ENCODE assay signal across 1 cellular context in the genomic region with DNA sequence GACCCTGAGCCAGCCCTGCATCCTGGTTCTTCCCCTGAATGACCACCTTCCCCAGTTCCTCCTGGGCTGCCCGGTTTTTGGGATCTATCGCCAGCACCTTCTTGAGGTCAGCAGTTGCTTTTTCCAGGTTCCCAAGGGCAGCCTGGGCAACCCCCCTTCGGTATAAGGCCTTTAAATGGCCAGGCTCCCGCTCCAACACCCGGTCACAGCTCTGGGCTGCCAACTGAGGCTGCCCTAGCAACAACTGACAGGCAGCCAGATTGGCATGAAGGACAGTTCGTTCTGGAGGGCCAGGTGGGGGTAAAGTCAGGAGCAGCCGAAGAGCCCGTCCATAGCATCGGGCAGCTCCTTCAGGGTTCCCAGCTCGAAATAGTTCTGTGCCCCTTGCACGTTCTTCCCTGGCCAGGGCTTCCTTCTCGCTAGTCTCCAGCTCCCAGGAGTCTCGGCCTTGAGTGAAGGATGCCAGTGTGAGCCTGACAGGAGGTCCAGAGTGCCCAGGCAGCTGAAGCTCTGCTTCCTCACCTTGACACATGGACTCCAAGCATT.
TF ChIP-seq lines count a peak whose summit lies in the region.

No MANE protein-coding gene starts in this region.

TF ChIP-seq in H1, 55 proteins besides CTCF, POLR2A, EP300 and RAD21:
- TF ChIP-seq KDM4A (IDR thresholded peaks at IDR 0.05; ENCODE audit: low read depth, low read length, severe bottlenecking) = no peak
- no peak for TF ChIP-seq RNF2 (IDR thresholded peaks at IDR 0.05; ENCODE audit: borderline replicate concordance, low read depth, low read length, missing control alignments, poor library complexity, severe bottlenecking)
- no peak for TF ChIP-seq MAFK (IDR thresholded peaks at IDR 0.05; ENCODE audit: low read depth, low read length)
- no peak for TF ChIP-seq TCF12 (IDR thresholded peaks at IDR 0.05; ENCODE audit: low read depth, low read length)
- TF ChIP-seq SUZ12 (IDR thresholded peaks at IDR 0.05; ENCODE audit: low read length) = no peak
- TF ChIP-seq EGR1 (IDR thresholded peaks at IDR 0.05; ENCODE audit: borderline replicate concordance, low read depth, low read length) = no peak
- no peak for TF ChIP-seq CBX5 (IDR thresholded peaks at IDR 0.05; ENCODE audit: low read depth, low read length)
- no peak for TF ChIP-seq ZNF274 (IDR thresholded peaks at IDR 0.05; ENCODE audit: borderline replicate concordance, extremely low read depth, low read length)
- TF ChIP-seq, protein P1, sequence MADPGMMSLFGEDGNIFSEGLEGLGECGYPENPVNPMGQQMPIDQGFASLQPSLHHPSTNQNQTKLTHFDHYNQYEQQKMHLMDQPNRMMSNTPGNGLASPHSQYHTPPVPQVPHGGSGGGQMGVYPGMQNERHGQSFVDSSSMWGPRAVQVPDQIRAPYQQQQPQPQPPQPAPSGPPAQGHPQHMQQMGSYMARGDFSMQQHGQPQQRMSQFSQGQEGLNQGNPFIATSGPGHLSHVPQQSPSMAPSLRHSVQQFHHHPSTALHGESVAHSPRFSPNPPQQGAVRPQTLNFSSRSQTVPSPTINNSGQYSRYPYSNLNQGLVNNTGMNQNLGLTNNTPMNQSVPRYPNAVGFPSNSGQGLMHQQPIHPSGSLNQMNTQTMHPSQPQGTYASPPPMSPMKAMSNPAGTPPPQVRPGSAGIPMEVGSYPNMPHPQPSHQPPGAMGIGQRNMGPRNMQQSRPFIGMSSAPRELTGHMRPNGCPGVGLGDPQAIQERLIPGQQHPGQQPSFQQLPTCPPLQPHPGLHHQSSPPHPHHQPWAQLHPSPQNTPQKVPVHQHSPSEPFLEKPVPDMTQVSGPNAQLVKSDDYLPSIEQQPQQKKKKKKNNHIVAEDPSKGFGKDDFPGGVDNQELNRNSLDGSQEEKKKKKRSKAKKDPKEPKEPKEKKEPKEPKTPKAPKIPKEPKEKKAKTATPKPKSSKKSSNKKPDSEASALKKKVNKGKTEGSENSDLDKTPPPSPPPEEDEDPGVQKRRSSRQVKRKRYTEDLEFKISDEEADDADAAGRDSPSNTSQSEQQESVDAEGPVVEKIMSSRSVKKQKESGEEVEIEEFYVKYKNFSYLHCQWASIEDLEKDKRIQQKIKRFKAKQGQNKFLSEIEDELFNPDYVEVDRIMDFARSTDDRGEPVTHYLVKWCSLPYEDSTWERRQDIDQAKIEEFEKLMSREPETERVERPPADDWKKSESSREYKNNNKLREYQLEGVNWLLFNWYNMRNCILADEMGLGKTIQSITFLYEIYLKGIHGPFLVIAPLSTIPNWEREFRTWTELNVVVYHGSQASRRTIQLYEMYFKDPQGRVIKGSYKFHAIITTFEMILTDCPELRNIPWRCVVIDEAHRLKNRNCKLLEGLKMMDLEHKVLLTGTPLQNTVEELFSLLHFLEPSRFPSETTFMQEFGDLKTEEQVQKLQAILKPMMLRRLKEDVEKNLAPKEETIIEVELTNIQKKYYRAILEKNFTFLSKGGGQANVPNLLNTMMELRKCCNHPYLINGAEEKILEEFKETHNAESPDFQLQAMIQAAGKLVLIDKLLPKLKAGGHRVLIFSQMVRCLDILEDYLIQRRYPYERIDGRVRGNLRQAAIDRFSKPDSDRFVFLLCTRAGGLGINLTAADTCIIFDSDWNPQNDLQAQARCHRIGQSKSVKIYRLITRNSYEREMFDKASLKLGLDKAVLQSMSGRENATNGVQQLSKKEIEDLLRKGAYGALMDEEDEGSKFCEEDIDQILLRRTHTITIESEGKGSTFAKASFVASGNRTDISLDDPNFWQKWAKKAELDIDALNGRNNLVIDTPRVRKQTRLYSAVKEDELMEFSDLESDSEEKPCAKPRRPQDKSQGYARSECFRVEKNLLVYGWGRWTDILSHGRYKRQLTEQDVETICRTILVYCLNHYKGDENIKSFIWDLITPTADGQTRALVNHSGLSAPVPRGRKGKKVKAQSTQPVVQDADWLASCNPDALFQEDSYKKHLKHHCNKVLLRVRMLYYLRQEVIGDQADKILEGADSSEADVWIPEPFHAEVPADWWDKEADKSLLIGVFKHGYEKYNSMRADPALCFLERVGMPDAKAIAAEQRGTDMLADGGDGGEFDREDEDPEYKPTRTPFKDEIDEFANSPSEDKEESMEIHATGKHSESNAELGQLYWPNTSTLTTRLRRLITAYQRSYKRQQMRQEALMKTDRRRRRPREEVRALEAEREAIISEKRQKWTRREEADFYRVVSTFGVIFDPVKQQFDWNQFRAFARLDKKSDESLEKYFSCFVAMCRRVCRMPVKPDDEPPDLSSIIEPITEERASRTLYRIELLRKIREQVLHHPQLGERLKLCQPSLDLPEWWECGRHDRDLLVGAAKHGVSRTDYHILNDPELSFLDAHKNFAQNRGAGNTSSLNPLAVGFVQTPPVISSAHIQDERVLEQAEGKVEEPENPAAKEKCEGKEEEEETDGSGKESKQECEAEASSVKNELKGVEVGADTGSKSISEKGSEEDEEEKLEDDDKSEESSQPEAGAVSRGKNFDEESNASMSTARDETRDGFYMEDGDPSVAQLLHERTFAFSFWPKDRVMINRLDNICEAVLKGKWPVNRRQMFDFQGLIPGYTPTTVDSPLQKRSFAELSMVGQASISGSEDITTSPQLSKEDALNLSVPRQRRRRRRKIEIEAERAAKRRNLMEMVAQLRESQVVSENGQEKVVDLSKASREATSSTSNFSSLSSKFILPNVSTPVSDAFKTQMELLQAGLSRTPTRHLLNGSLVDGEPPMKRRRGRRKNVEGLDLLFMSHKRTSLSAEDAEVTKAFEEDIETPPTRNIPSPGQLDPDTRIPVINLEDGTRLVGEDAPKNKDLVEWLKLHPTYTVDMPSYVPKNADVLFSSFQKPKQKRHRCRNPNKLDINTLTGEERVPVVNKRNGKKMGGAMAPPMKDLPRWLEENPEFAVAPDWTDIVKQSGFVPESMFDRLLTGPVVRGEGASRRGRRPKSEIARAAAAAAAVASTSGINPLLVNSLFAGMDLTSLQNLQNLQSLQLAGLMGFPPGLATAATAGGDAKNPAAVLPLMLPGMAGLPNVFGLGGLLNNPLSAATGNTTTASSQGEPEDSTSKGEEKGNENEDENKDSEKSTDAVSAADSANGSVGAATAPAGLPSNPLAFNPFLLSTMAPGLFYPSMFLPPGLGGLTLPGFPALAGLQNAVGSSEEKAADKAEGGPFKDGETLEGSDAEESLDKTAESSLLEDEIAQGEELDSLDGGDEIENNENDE (IDR thresholded peaks at IDR 0.05; ENCODE audit: insufficient replicate concordance, low read length) = no peak
- no peak for TF ChIP-seq SAP30 (IDR thresholded peaks at IDR 0.05; ENCODE audit: insufficient read depth, insufficient replicate concordance, low read length)
- TF ChIP-seq HDAC6 (IDR thresholded peaks at IDR 0.05; ENCODE audit: low read depth, low read length) = no peak
- no peak for TF ChIP-seq SIRT6 (IDR thresholded peaks at IDR 0.05; ENCODE audit: low read length)
TF ChIP-seq in H1: peak in this region for 0.
